ENCODE assay signal across 1 cellular context in the genomic region with DNA sequence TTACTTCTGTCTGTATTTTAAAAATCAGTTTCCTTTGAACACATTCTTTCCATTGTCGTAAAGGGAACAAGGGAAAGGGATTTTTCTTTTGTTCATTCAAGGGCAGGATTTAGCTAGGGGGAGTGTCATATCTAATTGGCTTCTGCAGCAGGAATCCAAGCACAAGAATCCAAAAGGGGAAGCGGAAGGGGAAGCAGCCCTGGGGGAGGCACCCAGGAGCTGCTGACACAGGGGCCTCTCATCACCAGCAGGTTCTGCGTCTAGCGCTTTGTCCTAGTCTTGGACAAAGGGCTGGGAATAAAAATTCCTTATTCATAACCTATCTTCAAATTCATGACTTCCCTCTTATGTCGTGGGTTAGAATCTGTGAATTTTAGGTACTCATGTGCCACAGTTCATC.
TF ChIP-seq lines count a peak whose summit lies in the region.

No MANE protein-coding gene starts in this region.

TF ChIP-seq in K562, 482 proteins besides CTCF, POLR2A, EP300 and RAD21:
- TF ChIP-seq, protein P1, sequence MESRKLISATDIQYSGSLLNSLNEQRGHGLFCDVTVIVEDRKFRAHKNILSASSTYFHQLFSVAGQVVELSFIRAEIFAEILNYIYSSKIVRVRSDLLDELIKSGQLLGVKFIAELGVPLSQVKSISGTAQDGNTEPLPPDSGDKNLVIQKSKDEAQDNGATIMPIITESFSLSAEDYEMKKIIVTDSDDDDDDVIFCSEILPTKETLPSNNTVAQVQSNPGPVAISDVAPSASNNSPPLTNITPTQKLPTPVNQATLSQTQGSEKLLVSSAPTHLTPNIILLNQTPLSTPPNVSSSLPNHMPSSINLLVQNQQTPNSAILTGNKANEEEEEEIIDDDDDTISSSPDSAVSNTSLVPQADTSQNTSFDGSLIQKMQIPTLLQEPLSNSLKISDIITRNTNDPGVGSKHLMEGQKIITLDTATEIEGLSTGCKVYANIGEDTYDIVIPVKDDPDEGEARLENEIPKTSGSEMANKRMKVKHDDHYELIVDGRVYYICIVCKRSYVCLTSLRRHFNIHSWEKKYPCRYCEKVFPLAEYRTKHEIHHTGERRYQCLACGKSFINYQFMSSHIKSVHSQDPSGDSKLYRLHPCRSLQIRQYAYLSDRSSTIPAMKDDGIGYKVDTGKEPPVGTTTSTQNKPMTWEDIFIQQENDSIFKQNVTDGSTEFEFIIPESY (CRISPR knock-in tag; IDR thresholded peaks at IDR 0.05) = peak; percentile 42; the same call in 1 of the 2 replicates
- TF ChIP-seq, protein P2, sequence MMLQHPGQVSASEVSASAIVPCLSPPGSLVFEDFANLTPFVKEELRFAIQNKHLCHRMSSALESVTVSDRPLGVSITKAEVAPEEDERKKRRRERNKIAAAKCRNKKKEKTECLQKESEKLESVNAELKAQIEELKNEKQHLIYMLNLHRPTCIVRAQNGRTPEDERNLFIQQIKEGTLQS (IDR thresholded peaks at IDR 0.05) = no peak
- TF ChIP-seq, protein P2 (CRISPR knock-in tag; conservative IDR thresholded peaks at IDR 0.05) = no peak
- TF ChIP-seq ZNF146 (CRISPR knock-in tag; IDR thresholded peaks at IDR 0.05; ENCODE audit: unreplicated experiment) = no peak
- peak; percentile 53; the same call in 1 of the 2 replicates for TF ChIP-seq SPI1 (IDR thresholded peaks at IDR 0.05; ENCODE audit: borderline replicate concordance, low read depth, low read length)
